In the genomic region with DNA sequence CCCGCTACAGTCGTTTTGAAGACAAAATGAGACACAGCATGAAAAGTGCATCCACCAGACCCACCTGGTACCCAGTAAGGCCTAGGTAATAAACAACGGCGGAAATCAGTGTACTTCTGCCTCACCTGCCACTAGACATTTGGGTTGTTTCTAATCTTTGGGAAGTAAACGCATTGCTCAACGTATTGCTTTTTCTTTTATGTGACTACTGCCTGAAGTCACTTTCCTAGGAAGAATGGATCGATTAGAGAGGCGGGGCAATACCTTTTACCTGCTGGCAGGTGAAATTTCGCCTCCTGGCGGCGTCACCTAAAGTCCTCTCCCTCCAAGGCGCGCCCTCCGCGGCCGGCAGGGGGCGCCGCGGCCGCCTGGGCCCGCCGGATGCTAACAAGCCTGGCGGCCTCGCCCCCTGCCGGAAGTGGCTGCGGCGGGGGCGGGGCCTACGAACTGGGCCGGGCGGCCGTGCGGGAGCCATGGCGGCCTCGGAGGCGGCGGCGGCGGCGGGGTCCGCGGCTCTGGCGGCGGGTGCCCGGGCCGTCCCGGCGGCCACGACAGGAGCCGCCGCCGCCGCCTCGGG, we compare ENCODE assay signal across 8 cellular contexts. TPM values are rescaled to one million over a fixed set of nuclear protein-coding genes. Genes with fewer than 3 reads are reported as not detected.
DNase-seq lines count a peak whose midpoint lies in the region; ATAC-seq and TF ChIP-seq lines count a peak whose summit lies in the region.

A gene with protein sequence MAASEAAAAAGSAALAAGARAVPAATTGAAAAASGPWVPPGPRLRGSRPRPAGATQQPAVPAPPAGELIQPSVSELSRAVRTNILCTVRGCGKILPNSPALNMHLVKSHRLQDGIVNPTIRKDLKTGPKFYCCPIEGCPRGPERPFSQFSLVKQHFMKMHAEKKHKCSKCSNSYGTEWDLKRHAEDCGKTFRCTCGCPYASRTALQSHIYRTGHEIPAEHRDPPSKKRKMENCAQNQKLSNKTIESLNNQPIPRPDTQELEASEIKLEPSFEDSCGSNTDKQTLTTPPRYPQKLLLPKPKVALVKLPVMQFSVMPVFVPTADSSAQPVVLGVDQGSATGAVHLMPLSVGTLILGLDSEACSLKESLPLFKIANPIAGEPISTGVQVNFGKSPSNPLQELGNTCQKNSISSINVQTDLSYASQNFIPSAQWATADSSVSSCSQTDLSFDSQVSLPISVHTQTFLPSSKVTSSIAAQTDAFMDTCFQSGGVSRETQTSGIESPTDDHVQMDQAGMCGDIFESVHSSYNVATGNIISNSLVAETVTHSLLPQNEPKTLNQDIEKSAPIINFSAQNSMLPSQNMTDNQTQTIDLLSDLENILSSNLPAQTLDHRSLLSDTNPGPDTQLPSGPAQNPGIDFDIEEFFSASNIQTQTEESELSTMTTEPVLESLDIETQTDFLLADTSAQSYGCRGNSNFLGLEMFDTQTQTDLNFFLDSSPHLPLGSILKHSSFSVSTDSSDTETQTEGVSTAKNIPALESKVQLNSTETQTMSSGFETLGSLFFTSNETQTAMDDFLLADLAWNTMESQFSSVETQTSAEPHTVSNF (plus strand): TSS at position 445 of the 577 bp plus-strand sequence. CDS start 29 bp downstream, at position 474.

- H4K20me1 ChIP-seq in BLaER1 treated with 17β-estradiol and CSF1 and Interleukin-3, amounts not matched to agents 10 nM and 100 nM = peaks cover 0 to 46% (median 27%) of the 10 kb centered on the region in 11 experiments; a peak in 16 of 22 replicates

- H3K4me3 ChIP-seq in BLaER1 treated with 17β-estradiol and CSF1 and Interleukin-3, amounts not matched to agents 10 nM and 100 nM = peak within 1 kb of the TSS; percentile 93 to 100 (median 96)
- H3K4me3 ChIP-seq in ectodermal cell (ENCODE audit: insufficient read depth, low read depth, low read length) (peak within 1 kb of the TSS; percentile 72), lower lobe of right lung (peak within 1 kb of the TSS; percentile 79)

- H3K4me1 Mint-ChIP-seq in activated CD8-positive, alpha-beta T cell treated with anti-CD3 and anti-CD28 coated beads for 36 hours (ENCODE audit: low read depth) = peaks cover 26% of the 10 kb centered on the region

- peak within 1 kb of the TSS; percentile 82 to 91 (median 88) for H3K27ac ChIP-seq in BLaER1 treated with 17β-estradiol and CSF1 and Interleukin-3, amounts not matched to agents 10 nM and 100 nM
- H3K27ac ChIP-seq in ectodermal cell (ENCODE audit: insufficient read depth, low read depth, low read length, poor library complexity, severe bottlenecking) (no peak within 1 kb of the TSS), lower lobe of right lung (peak within 1 kb of the TSS; percentile 74)

- peak; percentile 88 for DNase-seq in NCI-H82 (lab: John Stamatoyannopoulos, UW)
- peak; percentile 87 for DNase-seq in activated CD8-positive, alpha-beta T cell treated with anti-CD3 and anti-CD28 coated beads for 36 hours
- peak; percentile 90 for DNase-seq in lower lobe of right lung
- peak; percentile 67 to 84 (median 82) for DNase-seq in stimulated activated CD4-positive, alpha-beta T cell treated with anti-CD3 and anti-CD28 coated beads, TNF-alpha, amount 100 ng/mL, for 1 hour (ENCODE audit: low read depth in 3 of 3, low spot score in 1 of 3)

- peak within 1 kb of the TSS; percentile 90 to 98 (median 93) for H3K9ac ChIP-seq in BLaER1 treated with 17β-estradiol and CSF1 and Interleukin-3, amounts not matched to agents 10 nM and 100 nM

- 8% methylated on average over 54 of the region's 54 CpGs for WGBS in ectodermal cell, 2 experiments

- peaks cover 12 to 41% (median 16%) of the 10 kb centered on the region in 10 experiments for H3K4me1 ChIP-seq in BLaER1 treated with 17β-estradiol and CSF1 and Interleukin-3, amounts not matched to agents 10 nM and 100 nM
- H3K4me1 ChIP-seq in ectodermal cell (ENCODE audit: control insufficient read depth, insufficient read depth, low read length) = peaks cover 16% of the 10 kb centered on the region
- H3K4me1 ChIP-seq in lower lobe of right lung = peaks cover 35% of the 10 kb centered on the region

- ATAC-seq in GM19328 (IDR thresholded peaks at IDR 0.05; ENCODE audit: unreplicated experiment) (peak; percentile 87), HG03521 (IDR thresholded peaks at IDR 0.05; ENCODE audit: unreplicated experiment) (peak; percentile 95), lower lobe of right lung (peak; percentile 99)
- peak; percentile 97 for ATAC-seq in activated CD8-positive, alpha-beta T cell treated with anti-CD3 and anti-CD28 coated beads for 36 hours

- H3K27me3 ChIP-seq in BLaER1 treated with 17β-estradiol and CSF1 and Interleukin-3, amounts not matched to agents 10 nM and 100 nM = no peaks in the 10 kb centered on the region
- no peaks in the 10 kb centered on the region for H3K27me3 ChIP-seq in ectodermal cell (ENCODE audit: control insufficient read depth, insufficient read depth, low read length, poor library complexity, severe bottlenecking)
- H3K27me3 ChIP-seq in lower lobe of right lung (ENCODE audit: low read depth) = no peaks in the 10 kb centered on the region

- peaks cover 0 to 4% (median 0%) of the 10 kb centered on the region in 11 experiments; a peak in 1 of 22 replicates for H3K9me3 ChIP-seq in BLaER1 treated with 17β-estradiol and CSF1 and Interleukin-3, amounts not matched to agents 10 nM and 100 nM (replicated peaks in 1 of 11)
- H3K9me3 ChIP-seq in ectodermal cell (ENCODE audit: control insufficient read depth, low read length) (no peaks in the 10 kb centered on the region), lower lobe of right lung (no peaks in the 10 kb centered on the region)

- peak; percentile 99 for TF ChIP-seq CTCF in activated CD8-positive, alpha-beta T cell treated with anti-CD3 and anti-CD28 coated beads for 36 hours (IDR thresholded peaks at IDR 0.05)
- peak; percentile 88 for TF ChIP-seq CTCF in lower lobe of right lung (IDR thresholded peaks at IDR 0.05)

- H3K4me2 ChIP-seq in BLaER1 treated with 17β-estradiol and CSF1 and Interleukin-3, amounts not matched to agents 10 nM and 100 nM = peak within 1 kb of the TSS; percentile 81 to 93 (median 85)

- no peaks in the 10 kb centered on the region for H3K27me3 Mint-ChIP-seq in activated CD8-positive, alpha-beta T cell treated with anti-CD3 and anti-CD28 coated beads for 36 hours

- peak within 1 kb of the TSS; percentile 81 for H3K4me3 Mint-ChIP-seq in activated CD8-positive, alpha-beta T cell treated with anti-CD3 and anti-CD28 coated beads for 36 hours

- peaks cover 25% of the 10 kb centered on the region for H3K36me3 Mint-ChIP-seq in activated CD8-positive, alpha-beta T cell treated with anti-CD3 and anti-CD28 coated beads for 36 hours (ENCODE audit: low read depth)

- intact Hi-C loops in activated CD8-positive, alpha-beta T cell treated with anti-CD3 and anti-CD28 coated beads for 36 hours (cut with micrococcal nuclease) = no loop called here
- intact Hi-C loops in lower lobe of right lung (cut with DNase I) = no loop called here

- peaks cover 3 to 57% (median 48%) of the 10 kb centered on the region in 11 experiments; a peak in 19 of 22 replicates for H3K36me3 ChIP-seq in BLaER1 treated with 17β-estradiol and CSF1 and Interleukin-3, amounts not matched to agents 10 nM and 100 nM
- H3K36me3 ChIP-seq in ectodermal cell (ENCODE audit: control insufficient read depth, insufficient read depth, low read length) (no peaks in the 10 kb centered on the region), lower lobe of right lung (no peaks in the 10 kb centered on the region)

- H3K27ac Mint-ChIP-seq in activated CD8-positive, alpha-beta T cell treated with anti-CD3 and anti-CD28 coated beads for 36 hours = peak within 1 kb of the TSS; percentile 63

- CTCF ChIA-PET in activated CD8-positive, alpha-beta T cell treated with anti-CD3 and anti-CD28 coated beads for 36 hours (lab: Charles Lee) = interaction anchor here (0.6 to 4.9 kb wide), 35 partner anchors 9 to 703 kb away, joined by 3 to 50 read pairs (median 4); a partner anchor contains a TSS

- no peaks in the 10 kb centered on the region for H3K9me3 Mint-ChIP-seq in activated CD8-positive, alpha-beta T cell treated with anti-CD3 and anti-CD28 coated beads for 36 hours

- POLR2A ChIA-PET in activated CD8-positive, alpha-beta T cell treated with anti-CD3 and anti-CD28 coated beads for 36 hours (lab: Charles Lee) = interaction anchor here (1.1 to 1.8 kb wide), 4 partner anchors 18 to 41 kb away, joined by 3 to 7 read pairs (median 4); a partner anchor contains a TSS

RNA-seq across cellular contexts. Expression of the gene that starts here (rescaled TPM):
- 10 to 100 TPM; 17.9 to 19.7 TPM for total RNA-seq in activated CD8-positive, alpha-beta T cell treated with anti-CD3 and anti-CD28 coated beads for 36 hours
- polyA plus RNA-seq in ectodermal cell (2013, experiment 1 of 4) = 72.3 TPM
- polyA plus RNA-seq in ectodermal cell (2013, experiment 2 of 4) = 83.4 TPM
- 63.7 TPM for polyA plus RNA-seq in ectodermal cell (2013, experiment 3 of 4)
- 73.0 TPM for polyA plus RNA-seq in ectodermal cell (2013, experiment 4 of 4)
- 29.7 TPM for total RNA-seq in lower lobe of right lung
